Comparison of ENCODE assay signal across 8 cellular contexts in genomic region chr9:130138791-130139190, GRCh38. TPM values are rescaled to one million over a fixed set of nuclear protein-coding genes. Genes with fewer than 3 reads are reported as not detected.
DNase-seq lines count a peak whose midpoint lies in the region; ATAC-seq and TF ChIP-seq lines count a peak whose summit lies in the region.

No MANE protein-coding gene starts in this region.

- ATAC-seq in HG02970 (IDR thresholded peaks at IDR 0.05; ENCODE audit: low FRiP score, unreplicated experiment), result no peak

- H3K4me3 ChIP-seq in astrocyte of the cerebellum (ENCODE audit: low read depth, low read length), result no peak overlapping the region

- no peak for TF ChIP-seq CTCF in astrocyte of the cerebellum (IDR thresholded peaks at IDR 0.05; ENCODE audit: low read depth, low read length, missing control alignments)

- in situ Hi-C loops in astrocyte of the cerebellum (cut with HindIII; ENCODE audit: low sequenced_read_pairs), result no loop called here

- no peak overlapping the region for H3K4me3 Mint-ChIP-seq in T-helper 1 cell treated with Interleukin-12 subunit alpha and Interleukin-12 subunit beta and Interleukin-4 antibody, amounts not matched to agents 30 μg/mL and 1 μg/mL, for 36 hours

- peaks cover 4% of the 10 kb centered on the region for H3K27me3 Mint-ChIP-seq in T-helper 1 cell treated with Interleukin-12 subunit alpha and Interleukin-12 subunit beta and Interleukin-4 antibody, amounts not matched to agents 30 μg/mL and 1 μg/mL, for 36 hours (ENCODE audit: low read depth)

- H3K4me1 Mint-ChIP-seq in T-helper 1 cell treated with Interleukin-12 subunit alpha and Interleukin-12 subunit beta and Interleukin-4 antibody, amounts not matched to agents 30 μg/mL and 1 μg/mL, for 36 hours (ENCODE audit: low read depth), result peaks cover 25% of the 10 kb centered on the region

- H3K36me3 Mint-ChIP-seq in T-helper 1 cell treated with Interleukin-12 subunit alpha and Interleukin-12 subunit beta and Interleukin-4 antibody, amounts not matched to agents 30 μg/mL and 1 μg/mL, for 36 hours (ENCODE audit: low read depth), result peaks cover 25% of the 10 kb centered on the region

- H3K9me3 Mint-ChIP-seq in T-helper 1 cell treated with Interleukin-12 subunit alpha and Interleukin-12 subunit beta and Interleukin-4 antibody, amounts not matched to agents 30 μg/mL and 1 μg/mL, for 36 hours, result no peaks in the 10 kb centered on the region

- H3K27ac Mint-ChIP-seq in T-helper 1 cell treated with Interleukin-12 subunit alpha and Interleukin-12 subunit beta and Interleukin-4 antibody, amounts not matched to agents 30 μg/mL and 1 μg/mL, for 36 hours, result peak overlapping the region; percentile 36

- DNase-seq in T-helper 1 cell (no peak), astrocyte of the cerebellum (ENCODE audit: low read depth) (peak; percentile 96), iris pigment epithelial cell (ENCODE audit: low read depth) (peak; percentile 99), superior temporal gyrus (ENCODE audit: extremely low spot score) (peak; percentile 78), cerebellum (ENCODE audit: low spot score) (no peak), NCI-H510A (lab: John Stamatoyannopoulos, UW) (no peak)

RNA-seq across cellular contexts. Expression of gene NCS1, which starts 33.4 kb away (rescaled TPM):
- 85.0 TPM for total RNA-seq in cerebellum

Comparison
In these comparisons a context has a peak if more than half of its experiments do, and no peak if none do; other contexts are left out.
1. DNase-seq: peak in astrocyte of the cerebellum (single experiment), iris pigment epithelial cell (single experiment) and superior temporal gyrus (single experiment); none in T-helper 1 cell (0 of 5), cerebellum (single experiment) and NCI-H510A (single experiment).